In the genomic region with DNA sequence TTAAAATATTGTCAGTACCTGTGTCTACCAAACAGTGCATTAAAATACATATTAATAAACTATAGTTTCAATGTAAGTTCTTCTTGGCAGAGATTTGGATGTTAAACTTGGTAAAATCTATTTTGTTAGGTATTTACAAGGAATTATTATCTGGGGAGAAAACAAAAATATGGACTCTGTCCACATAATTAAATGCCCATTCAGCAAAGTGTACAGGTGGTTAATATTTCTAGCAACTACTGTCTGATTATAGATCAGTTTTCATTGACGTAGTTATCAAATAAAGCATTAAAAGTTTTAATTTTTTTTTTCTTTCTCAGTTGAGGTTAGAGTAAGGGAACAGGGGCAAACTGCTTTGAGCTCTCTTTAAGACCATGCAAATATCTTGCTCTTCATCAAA, we compare ENCODE assay signal across 31 cellular contexts.
"Had no signal": no experiment of that assay in that cellular context is flagged by ENCODE, and none has a peak within 500 bp of the region (broad histone marks: within the 10 kb centered on the region; RNA-seq: fewer than 3 reads in every experiment).

No MANE protein-coding gene starts in this region.

- H3K36me3 ChIP-seq: ovary, sigmoid colon, tibial artery, upper lobe of right lung, uterus had no signal

- H3K4me3 ChIP-seq: ovary, psoas muscle, sigmoid colon, suprapubic skin, testis, tibial artery, transverse colon, upper lobe of right lung, uterus had no signal

- H3K4me1 Mint-ChIP-seq: nephron progenitor cell; stimulated activated naive CD8-positive, alpha-beta T cell treated with anti-CD3 and anti-CD28 coated beads, Interleukin-15, amount 100 ng/mL, for 72 hours had no signal

- H3K27ac Mint-ChIP-seq: naive B cell; naive thymus-derived CD8-positive, alpha-beta T cell; nephron progenitor cell; progenitor cell of endocrine pancreas; stimulated activated effector memory CD8-positive, alpha-beta T cell treated with anti-CD3 and anti-CD28 coated beads, Interleukin-12 subunit alpha, Interleukin-12 subunit beta, amount 100 ng/mL, for 72 hours; stimulated activated naive B cell treated with anti-CD40 and anti-IgM and Interleukin-4, amounts not matched to agents 10 μg/mL and 1 μg/mL and 100 μg/mL, for 72 hours; stimulated activated naive CD8-positive, alpha-beta T cell treated with anti-CD3 and anti-CD28 coated beads, Interleukin-15, amount 100 ng/mL, for 72 hours; type B pancreatic cell had no signal

- H2AFZ ChIP-seq: parathyroid adenoma had no signal

- H3K9ac ChIP-seq: parathyroid adenoma had no signal

- H3K27me3 Mint-ChIP-seq: naive B cell; naive thymus-derived CD8-positive, alpha-beta T cell; natural killer cell treated with Interleukin-12 subunit alpha and Interleukin-12 subunit beta and Interleukin-15 and Interleukin-18, amount 100 ng/mL, for 72 hours; progenitor cell of endocrine pancreas; stimulated activated naive B cell treated with anti-CD40 and anti-IgM and Interleukin-4, amounts not matched to agents 10 μg/mL and 1 μg/mL and 100 μg/mL, for 72 hours; stimulated activated naive CD8-positive, alpha-beta T cell treated with anti-CD3 and anti-CD28 coated beads, Interleukin-15, amount 100 ng/mL, for 72 hours; type B pancreatic cell had no signal

- H3K9me3 ChIP-seq: neutrophil, ovary, psoas muscle, sigmoid colon, suprapubic skin, testis, tibial artery, transverse colon, upper lobe of right lung, uterus had no signal

- H3K4me1 ChIP-seq: parathyroid adenoma, suprapubic skin, testis, upper lobe of right lung, uterus had no signal

- H3K27me3 ChIP-seq: neutrophil, ovary, sigmoid colon, suprapubic skin, testis, tibial artery, transverse colon, upper lobe of right lung, uterus had no signal

- ATAC-seq: naive thymus-derived CD8-positive, alpha-beta T cell; natural killer cell treated with Interleukin-12 subunit alpha and Interleukin-12 subunit beta and Interleukin-15 and Interleukin-18, amount 100 ng/mL, for 72 hours; right cardiac atrium; stimulated activated effector memory CD8-positive, alpha-beta T cell treated with anti-CD3 and anti-CD28 coated beads, Interleukin-12 subunit alpha, Interleukin-12 subunit beta, amount 100 ng/mL, for 72 hours; stimulated activated naive B cell treated with anti-CD40 and anti-IgM and Interleukin-4, amounts not matched to agents 10 μg/mL and 1 μg/mL and 100 μg/mL, for 72 hours; stimulated activated naive CD8-positive, alpha-beta T cell treated with anti-CD3 and anti-CD28 coated beads, Interleukin-15, amount 100 ng/mL, for 72 hours; upper lobe of right lung had no signal

- H3K4me3 Mint-ChIP-seq: naive thymus-derived CD8-positive, alpha-beta T cell; natural killer cell treated with Interleukin-12 subunit alpha and Interleukin-12 subunit beta and Interleukin-15 and Interleukin-18, amount 100 ng/mL, for 72 hours; nephron progenitor cell; neural crest cell; stimulated activated effector memory CD8-positive, alpha-beta T cell treated with anti-CD3 and anti-CD28 coated beads, Interleukin-12 subunit alpha, Interleukin-12 subunit beta, amount 100 ng/mL, for 72 hours; stimulated activated naive B cell treated with anti-CD40 and anti-IgM and Interleukin-4, amounts not matched to agents 10 μg/mL and 1 μg/mL and 100 μg/mL, for 72 hours; stimulated activated naive CD8-positive, alpha-beta T cell treated with anti-CD3 and anti-CD28 coated beads, Interleukin-15, amount 100 ng/mL, for 72 hours; type B pancreatic cell had no signal

- FAIRE-seq: small intestine had no signal

- DNase-seq: naive B cell; naive thymus-derived CD8-positive, alpha-beta T cell; nephron progenitor cell; nucleus accumbens; ovary; posterior cingulate gyrus; psoas muscle; right cardiac atrium; sigmoid colon; small intestine; stimulated activated CD4-positive, alpha-beta T cell treated with anti-CD3 and anti-CD28 coated beads, Interleukin-15, amount 100 ng/mL, for 24 hours; stimulated activated CD4-positive, alpha-beta T cell treated with anti-CD3 and anti-CD28 coated beads, Interleukin-2, amount 100 ng/mL, for 24 hours; stimulated activated CD4-positive, alpha-beta T cell treated with anti-CD3 and anti-CD28 coated beads, Interleukin-2, amount 100 ng/mL, for 48 hours; stimulated activated CD4-positive, alpha-beta T cell treated with anti-CD3 and anti-CD28 coated beads, Interleukin-4, amount 100 ng/mL, for 24 hours; stimulated activated naive B cell treated with anti-CD40 and anti-IgM and Interleukin-4, amounts not matched to agents 10 μg/mL and 1 μg/mL and 100 μg/mL, for 72 hours; stimulated activated naive CD4-positive, alpha-beta T cell treated with Interleukin-2 at 50 U/mL for 16 hours; stimulated activated naive CD8-positive, alpha-beta T cell treated with anti-CD3 and anti-CD28 coated beads, Interleukin-15, amount 100 ng/mL, for 72 hours; substantia nigra; testis; tibial artery; transverse colon; upper lobe of right lung; uterus had no signal

- H3K27ac ChIP-seq: neutrophil, ovary, parathyroid adenoma, psoas muscle, sigmoid colon, suprapubic skin, testis, tibial artery, transverse colon, upper lobe of right lung, uterus had no signal
